9 cellular contexts compared by ENCODE assay signal in the genomic region with DNA sequence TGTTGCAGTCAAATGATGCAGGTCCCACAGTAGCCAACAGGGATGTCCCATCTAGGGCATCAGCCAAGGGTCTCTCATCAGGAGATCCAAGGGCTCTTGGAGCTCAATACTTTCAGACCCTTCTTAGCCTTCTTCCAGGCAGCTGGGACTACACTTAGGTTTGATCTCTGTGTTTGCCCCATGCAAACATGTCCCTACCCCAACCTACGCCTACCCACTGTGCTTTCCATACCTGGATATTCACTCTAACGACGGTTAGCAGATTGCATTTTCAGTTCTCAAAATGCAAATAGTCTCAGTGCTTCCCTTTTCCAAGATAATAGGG. TPM values are rescaled to one million over a fixed set of nuclear protein-coding genes. Genes with fewer than 3 reads are reported as not detected.
DNase-seq lines count a peak whose midpoint lies in the region; ATAC-seq and TF ChIP-seq lines count a peak whose summit lies in the region.
"Had no signal": no experiment of that assay in that cellular context is flagged by ENCODE, and none has a peak within 500 bp of the region (broad histone marks: within the 10 kb centered on the region; RNA-seq: fewer than 3 reads in every experiment).

No MANE protein-coding gene starts in this region.

- H3K27ac Mint-ChIP-seq in endodermal cell: peak overlapping the region; percentile 42

- H3K9me3 ChIP-seq in OCI-LY3 (ENCODE audit: insufficient read depth, low read length): no peaks in the 10 kb centered on the region
- H3K9me3 ChIP-seq in endodermal cell (ENCODE audit: control insufficient read depth, low read length): peaks cover 9% of the 10 kb centered on the region
- no peaks in the 10 kb centered on the region for H3K9me3 ChIP-seq in skeletal muscle satellite cell (replicated peaks; ENCODE audit: low read length)

- H3K4me3 ChIP-seq in OCI-LY3 (ENCODE audit: low read length) (peak overlapping the region; percentile 93), endodermal cell (ENCODE audit: low read length) (peak overlapping the region; percentile 99), skeletal muscle satellite cell (ENCODE audit: low read length) (no peak overlapping the region)

- no peaks in the 10 kb centered on the region for H4K20me1 ChIP-seq in OCI-LY3 (ENCODE audit: insufficient read depth, low read length)

- H3K79me2 ChIP-seq in OCI-LY3 (ENCODE audit: low read length): no peaks in the 10 kb centered on the region

- TF ChIP-seq CTCF in OCI-LY3 (IDR thresholded peaks at IDR 0.05; ENCODE audit: low read depth, low read length) (no peak), endodermal cell (conservative IDR thresholded peaks at IDR 0.05) (peak; percentile 1)

- ATAC-seq in GM21360 (IDR thresholded peaks at IDR 0.05; ENCODE audit: unreplicated experiment): peak; percentile 18

- no peaks in the 10 kb centered on the region for H3K27me3 Mint-ChIP-seq in endodermal cell (ENCODE audit: insufficient read depth)

- peak overlapping the region; percentile 93 for H3K4me3 Mint-ChIP-seq in endodermal cell

- H3K27ac ChIP-seq in OCI-LY3 (ENCODE audit: low read length) (peak overlapping the region; percentile 86), endodermal cell (ENCODE audit: low read depth, low read length) (no peak overlapping the region)

- peak overlapping the region; percentile 92 for H3K9ac ChIP-seq in OCI-LY3 (ENCODE audit: low read length)
- no peak overlapping the region for H3K9ac ChIP-seq in endodermal cell (ENCODE audit: extremely low read depth, low read length, poor library complexity, severe bottlenecking)
- no peak overlapping the region for H3K9ac ChIP-seq in skeletal muscle satellite cell (ENCODE audit: low read depth, low read length)

- DNase-seq in endodermal cell (no peak), NCI-H82 treated with DMSO at 0.1 percent for 48 hours (lab: John Stamatoyannopoulos, UW; ENCODE audit: unreplicated experiment) (no peak), dermis blood vessel endothelial cell (no peak), NCI-H526 (lab: John Stamatoyannopoulos, UW) (no peak), NCI-H2227 (lab: John Stamatoyannopoulos, UW; ENCODE audit: unreplicated experiment) (no peak)
- DNase-seq: NCI-H2171 had no signal

- H3K4me1 ChIP-seq in OCI-LY3 (ENCODE audit: low read length): peaks cover 49% of the 10 kb centered on the region
- peaks cover 2% of the 10 kb centered on the region for H3K4me1 ChIP-seq in endodermal cell (ENCODE audit: control insufficient read depth, insufficient read depth, low read length)
- peaks cover 2% of the 10 kb centered on the region for H3K4me1 ChIP-seq in skeletal muscle satellite cell (ENCODE audit: control insufficient read depth, insufficient read depth, low read length)

- peak overlapping the region; percentile 55; the same call in 1 of the 2 replicates for H2AFZ ChIP-seq in OCI-LY3 (ENCODE audit: low read depth, low read length)

- peaks cover 4% of the 10 kb centered on the region for H3K36me3 Mint-ChIP-seq in endodermal cell (ENCODE audit: low read depth)

- peaks cover 9% of the 10 kb centered on the region for H3K4me1 Mint-ChIP-seq in endodermal cell

- H3K36me3 ChIP-seq in OCI-LY3 (replicated peaks; ENCODE audit: low read depth, low read length) (no peaks in the 10 kb centered on the region), endodermal cell (ENCODE audit: control insufficient read depth, insufficient read depth, low read length) (peaks cover 14% of the 10 kb centered on the region), skeletal muscle satellite cell (ENCODE audit: insufficient read depth, low read length) (no peaks in the 10 kb centered on the region)

- H3K27me3 ChIP-seq in OCI-LY3 (ENCODE audit: low read depth, low read length) (no peaks in the 10 kb centered on the region), endodermal cell (ENCODE audit: control insufficient read depth, insufficient read depth, low read length, poor library complexity, severe bottlenecking) (no peaks in the 10 kb centered on the region), skeletal muscle satellite cell (ENCODE audit: control insufficient read depth, insufficient read depth, low read length) (no peaks in the 10 kb centered on the region)

- peak overlapping the region; percentile 96 for H3K4me2 ChIP-seq in OCI-LY3 (ENCODE audit: low read length)
- H3K4me2 ChIP-seq in skeletal muscle satellite cell (ENCODE audit: low read length): peak overlapping the region; percentile 95

- WGBS in endodermal cell (ENCODE audit: insufficient coverage in 1 of 2, insufficient read length in 1 of 2), 2 experiments: 62% methylated on average over 3 of the region's 3 CpGs

- H3K9me3 Mint-ChIP-seq in endodermal cell: peaks cover 10% of the 10 kb centered on the region

RNA-seq across cellular contexts. Expression of gene CEP70, which starts 0.8 kb away (rescaled TPM):
- total RNA-seq in endodermal cell (100 to 1,000 TPM; 113 to 131 TPM), dermis blood vessel endothelial cell (16.9 and 18.0 TPM in 2 replicates)
- polyA plus RNA-seq in endodermal cell (2013, experiment 1 of 2): 41.0 TPM
- polyA plus RNA-seq in endodermal cell (2013, experiment 2 of 2): 45.2 TPM
- 11.1 and 18.8 TPM in 2 replicates for total RNA-seq in skeletal muscle satellite cell (2012; rRNA removed)

RNA-seq across cellular contexts. Expression of gene FAIM, which starts 13.7 kb away (rescaled TPM):
- total RNA-seq in endodermal cell (10 to 100 TPM; 12.2 to 17.8 TPM), dermis blood vessel endothelial cell (5.6 and 12.1 TPM in 2 replicates)
- 5.3 TPM for polyA plus RNA-seq in endodermal cell (2013, experiment 1 of 2)
- polyA plus RNA-seq in endodermal cell (2013, experiment 2 of 2): 7.5 TPM
- total RNA-seq in skeletal muscle satellite cell (2012; rRNA removed): 7.2 and 12.9 TPM in 2 replicates
